8 cellular contexts compared by ENCODE assay signal in genomic region chr7:128791121-128791967, GRCh38. TPM values are rescaled to one million over a fixed set of nuclear protein-coding genes. Genes with fewer than 3 reads are reported as not detected.
DNase-seq lines count a peak whose midpoint lies in the region; ATAC-seq and TF ChIP-seq lines count a peak whose summit lies in the region.

No MANE protein-coding gene starts in this region.

- no peak overlapping the region for H3K27ac ChIP-seq in adrenal gland
- H3K27ac ChIP-seq in right atrium auricular region, result peak overlapping the region; percentile 68 to 76
- H3K27ac ChIP-seq in aorta (ENCODE audit: low read depth in 1 of 2, low read length in 2 of 2), result no peak overlapping the region

- intact Hi-C loops in adrenal gland (cut with DNase I), result no loop called here
- intact Hi-C loops in aorta (cut with DNase I), result loop anchor here (2.0 to 5.0 kb wide), 4 partner anchors 36 to 71 kb away; partner anchors contain the start of genes ATP6V1F (in 1 of the 2), CALU (in 1 of the 2) and FLNC (in 1 of the 2)

- POLR2A ChIA-PET in T-cell (lab: Charles Lee), result interaction anchor here (0.5 to 1.0 kb wide), 2 partner anchors 52 to 468 kb away, joined by 3 to 4 read pairs; partner anchors contain the start of gene CALU (in 1 of the 2)

- TF ChIP-seq CTCF in adrenal gland (IDR thresholded peaks at IDR 0.05), result no peak
- no peak for TF ChIP-seq CTCF in right atrium auricular region (IDR thresholded peaks at IDR 0.05)

- DNase-seq in EL (peak; percentile 70), M059J (ENCODE audit: low read depth) (peak; percentile 62), T-cell (peak; percentile 52 to 84 (median 72)), adrenal gland (peak; percentile 30 to 77 (median 69)), right atrium auricular region (ENCODE audit: low spot score) (no peak), retina (peak; percentile 84), aorta (peak; percentile 84 to 93)

- H3K36me3 ChIP-seq in adrenal gland (replicated peaks in 1 of 2) (no peaks in the 10 kb centered on the region), right atrium auricular region (no peaks in the 10 kb centered on the region), aorta (ENCODE audit: control insufficient read depth in 1 of 2, insufficient read depth in 2 of 2, low read length in 1 of 2) (no peaks in the 10 kb centered on the region)

- H3K27ac Mint-ChIP-seq in T-cell, result peak overlapping the region in 1 of 2 donors; percentile 69

- TF ChIP-seq POLR2A in adrenal gland (IDR thresholded peaks at IDR 0.05), result peak in 1 of 2 donors; percentile 28

- no peaks in the 10 kb centered on the region for H3K27me3 ChIP-seq in adrenal gland
- H3K27me3 ChIP-seq in right atrium auricular region, result no peaks in the 10 kb centered on the region
- no peaks in the 10 kb centered on the region for H3K27me3 ChIP-seq in aorta (ENCODE audit: control insufficient read depth in 1 of 2, insufficient read depth in 2 of 2, low read length in 1 of 2)

- peak overlapping the region in 3 of 4 donors; percentile 45 to 95 (median 60) for H3K4me3 ChIP-seq in adrenal gland
- peak overlapping the region; percentile 82 to 90 for H3K4me3 ChIP-seq in right atrium auricular region
- peak overlapping the region; percentile 63 to 79 for H3K4me3 ChIP-seq in aorta (ENCODE audit: low read length in 2 of 2)

- 0 to 1% (median 1%) methylated on average over 5 to 79 of the region's 80 CpGs for WGBS in adrenal gland, 4 donors
- WGBS in aorta, 2 donors, result 1% methylated on average over 49 to 80 of the region's 80 CpGs

- H3K9me3 ChIP-seq in adrenal gland (replicated peaks in 1 of 3) (no peaks in the 10 kb centered on the region), right atrium auricular region (no peaks in the 10 kb centered on the region), aorta (ENCODE audit: control insufficient read depth, low read length) (no peaks in the 10 kb centered on the region)

- H3K27me3 Mint-ChIP-seq in T-cell, result no peaks in the 10 kb centered on the region

- no peaks in the 10 kb centered on the region for H3K36me3 Mint-ChIP-seq in T-cell

- ATAC-seq in GM21786 (IDR thresholded peaks at IDR 0.05; ENCODE audit: unreplicated experiment) (peak; percentile 76), T-cell (replicated peaks in 1 of 4) (peak; percentile 89 to 95 (median 91)), aorta (ENCODE audit: low FRiP score) (peak; percentile 86)

- peak overlapping the region; percentile 80 to 90 (median 81) for H3K4me3 Mint-ChIP-seq in T-cell

- CTCF ChIA-PET in T-cell (lab: Charles Lee), result interaction anchor here (0.6 kb wide), 2 partner anchors 22 to 52 kb away, joined by 3 to 5 read pairs; partner anchors contain the start of gene CALU (in 1 of the 2)

- H3K4me1 ChIP-seq in adrenal gland (replicated peaks in 1 of 2) (peaks cover 6 to 15% of the 10 kb centered on the region in 2 donors), right atrium auricular region (peaks cover 0 to 23% of the 10 kb centered on the region in 2 donors), aorta (ENCODE audit: control insufficient read depth in 1 of 2, insufficient read depth in 2 of 2, low read length in 2 of 2) (no peaks in the 10 kb centered on the region)

- H3K9me3 Mint-ChIP-seq in T-cell, result no peaks in the 10 kb centered on the region

- H3K4me1 Mint-ChIP-seq in T-cell, result peaks cover 16 to 21% (median 18%) of the 10 kb centered on the region in 3 donors

RNA-seq across cellular contexts. Expression of gene CCDC136, which starts 0.4 kb away (rescaled TPM):
- total RNA-seq in M059J (2014; rRNA removed; shearing (Covaris generic)), result 0.74 and 5.7 TPM in 2 replicates
- total RNA-seq in T-cell (10 to 100 TPM in 4 of 5 donors, 1 to 10 TPM in 1; 7.6 to 15.7 (median 14.6) TPM), adrenal gland (1 to 10 TPM in 7 of 8 donors, under 1 TPM in 1; 0.35 to 6.2 (median 3.9) TPM), right atrium auricular region (1 to 10 TPM; 2.6 to 8.5 TPM), aorta (10 to 100 TPM; 18.3 to 29.5 TPM)
- polyA plus RNA-seq in adrenal gland (10 to 100 TPM in 1 of 3 donors, 1 to 10 TPM in 2; 4.0 to 10.9 (median 5.3) TPM), aorta (1 to 10 TPM; 7.5 to 8.9 TPM)

RNA-seq across cellular contexts. Expression of gene OPN1SW, which starts 15.8 kb away (rescaled TPM):
- total RNA-seq in M059J (2014; rRNA removed; shearing (Covaris generic)), result not detected in 2 replicates
- not detected for total RNA-seq in T-cell
- not detected for total RNA-seq in adrenal gland
- not detected for polyA plus RNA-seq in adrenal gland
- total RNA-seq in right atrium auricular region, result not detected
- not detected for total RNA-seq in aorta
- polyA plus RNA-seq in aorta, result not detected

RNA-seq across cellular contexts. Expression of gene FLNC, which starts 38.9 kb away (rescaled TPM):
- 60.7 and 150 TPM in 2 replicates for total RNA-seq in M059J (2014; rRNA removed; shearing (Covaris generic))
- total RNA-seq in T-cell (under 1 TPM; 0.05 to 0.93 (median 0.38) TPM), adrenal gland (1 to 10 TPM in 7 of 8 donors, under 1 TPM in 1; 0.90 to 4.1 (median 2.6) TPM), right atrium auricular region (100 to 1,000 TPM; 215 to 646 TPM), aorta (100 to 1,000 TPM; 135 to 245 TPM)
- polyA plus RNA-seq in adrenal gland (1 to 10 TPM in 2 of 3 donors, under 1 TPM in 1; 0.66 to 2.3 (median 1.8) TPM), aorta (10 to 100 TPM in 1 of 2 donors, 1 to 10 TPM in 1; 7.8 to 18.3 TPM)

RNA-seq across cellular contexts. Expression of gene CALU, which starts 52.2 kb away (rescaled TPM):
- 571 and 729 TPM in 2 replicates for total RNA-seq in M059J (2014; rRNA removed; shearing (Covaris generic))
- total RNA-seq in T-cell (10 to 100 TPM; 15.8 to 23.4 (median 16.7) TPM), adrenal gland (100 to 1,000 TPM in 2 of 8 donors, 10 to 100 TPM in 6; 56.7 to 151 (median 86.9) TPM), right atrium auricular region (100 to 1,000 TPM; 190 to 286 TPM), aorta (100 to 1,000 TPM; 206 to 267 TPM)
- polyA plus RNA-seq in adrenal gland (100 to 1,000 TPM in 1 of 3 donors, 10 to 100 TPM in 2; 16.0 to 199 (median 27.1) TPM), aorta (100 to 1,000 TPM; 145 to 164 TPM)

Comparison
In these comparisons a context has a peak if more than half of its experiments do, and no peak if none do; other contexts are left out.
1. H3K27ac ChIP-seq: peak in right atrium auricular region (2 of 2); none in adrenal gland (0 of 5) and aorta (0 of 2).
2. RNA of gene FLNC, which starts 38.9 kb away (total RNA-seq): 215 to 646 TPM in right atrium auricular region, 135 to 245 TPM in aorta and 60.7 to 150 TPM in M059J; 0.90 to 4.1 TPM in adrenal gland and 0.05 to 0.93 TPM in T-cell; every median in the first group is over 10 times any median in the second.
3. intact Hi-C loops: an anchor here in aorta (2.0 to 5.0 kb wide); none called in adrenal gland.
4. Peak in every context shown above with its lines, with median percentiles within 50 percentile points of each other: ATAC-seq and H3K4me3 ChIP-seq.